Comparison of ENCODE assay signal across 8 cellular contexts in the genomic region with DNA sequence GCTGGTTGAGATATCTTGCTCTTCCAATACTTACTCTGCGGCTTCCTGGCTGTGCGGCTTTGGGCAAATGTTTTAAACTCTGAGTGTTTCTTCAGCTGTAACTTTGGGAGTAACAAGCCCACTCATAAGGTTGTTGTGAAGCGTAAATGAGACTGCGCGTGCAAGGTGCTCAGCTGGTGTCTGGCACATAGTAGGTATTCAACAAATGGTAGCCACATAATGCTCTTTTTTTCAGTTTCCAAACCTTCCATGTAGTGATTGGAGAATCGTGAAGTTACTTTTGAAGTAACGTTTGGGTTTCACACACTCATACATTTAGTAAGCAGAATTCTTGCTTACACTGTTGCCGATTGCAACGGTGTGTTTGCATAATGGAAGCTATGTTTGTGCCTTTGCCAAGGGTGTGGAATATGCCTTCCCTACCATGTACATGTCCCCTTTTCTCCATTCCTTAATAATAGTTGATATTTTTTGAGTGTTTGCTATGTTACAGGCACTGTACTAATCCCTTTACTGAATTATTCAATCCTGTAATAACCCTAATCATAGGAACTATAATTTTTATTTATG. TPM values are rescaled to one million over a fixed set of nuclear protein-coding genes. Genes with fewer than 3 reads are reported as not detected.
DNase-seq lines count a peak whose midpoint lies in the region; ATAC-seq and TF ChIP-seq lines count a peak whose summit lies in the region.

No MANE protein-coding gene starts in this region.

- peak overlapping the region; percentile 60 for H3K4me2 ChIP-seq in mesenchymal stem cell (ENCODE audit: low read length, poor library complexity, severe bottlenecking)

- no peak overlapping the region for H4K8ac ChIP-seq in mesenchymal stem cell (ENCODE audit: low read length)

- H3K4me1 Mint-ChIP-seq in brain, result peaks cover 10% of the 10 kb centered on the region

- H3K4me3 Mint-ChIP-seq in brain, result peak overlapping the region; percentile 90 to 99 (median 95)

- no peaks in the 10 kb centered on the region for H3K36me3 Mint-ChIP-seq in brain

- ATAC-seq in HG02798 (IDR thresholded peaks at IDR 0.05; ENCODE audit: poor library complexity, unreplicated experiment) (no peak), GM21528 (IDR thresholded peaks at IDR 0.05; ENCODE audit: low FRiP score, unreplicated experiment) (no peak), GM19395 (IDR thresholded peaks at IDR 0.05; ENCODE audit: unreplicated experiment) (no peak)

- H3K36me3 ChIP-seq in right atrium auricular region (no peaks in the 10 kb centered on the region), mesenchymal stem cell (ENCODE audit: control insufficient read depth in 1 of 2, insufficient read depth in 2 of 2, low read depth in 1 of 2, low read length in 2 of 2) (no peaks in the 10 kb centered on the region), vagina (no peaks in the 10 kb centered on the region)

- H3K4me1 ChIP-seq in right atrium auricular region (peaks cover 0 to 29% of the 10 kb centered on the region in 2 donors), mesenchymal stem cell (ENCODE audit: control insufficient read depth, insufficient read depth, low read depth, low read length) (no peaks in the 10 kb centered on the region), vagina (peaks cover 17% of the 10 kb centered on the region)

- no peaks in the 10 kb centered on the region for H3K27me3 ChIP-seq in right atrium auricular region
- peaks cover 3 to 9% of the 10 kb centered on the region in 2 experiments for H3K27me3 ChIP-seq in mesenchymal stem cell (ENCODE audit: control insufficient read depth in 1 of 2, insufficient read depth in 1 of 2, low read length in 2 of 2)
- H3K27me3 ChIP-seq in vagina, result no peaks in the 10 kb centered on the region

- DNase-seq in right atrium auricular region (ENCODE audit: low spot score), result no peak
- no peak for DNase-seq in cardiac septum (ENCODE audit: low spot score)
- DNase-seq in mesenchymal stem cell, result no peak
- DNase-seq in vagina (ENCODE audit: extremely low spot score in 2 of 2), result no peak

- H3K23ac ChIP-seq in mesenchymal stem cell (ENCODE audit: low read length in 2 of 2), result no peak overlapping the region

- H3K18ac ChIP-seq in mesenchymal stem cell (ENCODE audit: low read depth in 1 of 2, low read length in 2 of 2), result no peak overlapping the region

- intact Hi-C loops in cardiac septum (cut with DNase I), result loop anchor here (2.0 to 5.0 kb wide), 5 partner anchors 40 to 385 kb away; partner anchors contain the start of gene TMEM11
- intact Hi-C loops in vagina (cut with DNase I), result loop anchor here (10.0 kb wide), 4 partner anchors 87 to 387 kb away; partner anchors contain the start of genes MAP2K3 and TMEM11

- H4K91ac ChIP-seq in mesenchymal stem cell (ENCODE audit: low read length), result no peak overlapping the region

- no peak overlapping the region for H2BK5ac ChIP-seq in mesenchymal stem cell (ENCODE audit: low read depth, low read length, poor library complexity, severe bottlenecking)

- H3K4me3 ChIP-seq in right atrium auricular region, result peak overlapping the region; percentile 78 to 92
- H3K4me3 ChIP-seq in mesenchymal stem cell (ENCODE audit: insufficient read depth in 1 of 2, low read depth in 1 of 2, low read length in 2 of 2), result peak overlapping the region; percentile 76 to 97
- H3K4me3 ChIP-seq in vagina, result peak overlapping the region; percentile 62 to 98

- TF ChIP-seq CTCF in right atrium auricular region (IDR thresholded peaks at IDR 0.05) (no peak), brain (conservative IDR thresholded peaks at IDR 0.05) (no peak), vagina (IDR thresholded peaks at IDR 0.05) (no peak)

- peaks cover 0 to 11% (median 4%) of the 10 kb centered on the region in 5 experiments for H3K9me3 Mint-ChIP-seq in brain

- peaks cover 8% of the 10 kb centered on the region for H3K27me3 Mint-ChIP-seq in brain

- peak overlapping the region; percentile 71 to 96 (median 91) for H3K27ac Mint-ChIP-seq in brain

- 22% methylated on average over 7 of the region's 9 CpGs for WGBS in mesenchymal stem cell

- H3K9ac ChIP-seq in mesenchymal stem cell (ENCODE audit: low read length), result peak overlapping the region; percentile 94

- H2BK120ac ChIP-seq in mesenchymal stem cell (ENCODE audit: low read depth, low read length), result no peak overlapping the region

- H3K27ac ChIP-seq in right atrium auricular region, result peak overlapping the region; percentile 94 to 95
- no peak overlapping the region for H3K27ac ChIP-seq in mesenchymal stem cell (ENCODE audit: low read length, poor library complexity, severe bottlenecking)
- H3K27ac ChIP-seq in vagina, result peak overlapping the region; percentile 93

- TF ChIP-seq POLR2A in vagina (IDR thresholded peaks at IDR 0.05), result no peak

- H3K79me1 ChIP-seq in mesenchymal stem cell (replicated peaks; ENCODE audit: low read length, poor library complexity, severe bottlenecking), result peaks cover 16% of the 10 kb centered on the region

- H3K14ac ChIP-seq in mesenchymal stem cell (ENCODE audit: low read length in 2 of 2), result no peak overlapping the region

- H3K9me3 ChIP-seq in right atrium auricular region (no peaks in the 10 kb centered on the region), mesenchymal stem cell (ENCODE audit: control insufficient read depth, low read length) (no peaks in the 10 kb centered on the region), vagina (no peaks in the 10 kb centered on the region)

- no peak overlapping the region for H2AK5ac ChIP-seq in mesenchymal stem cell (ENCODE audit: low read length, severe bottlenecking)

- peak overlapping the region in 1 of 2 experiments; percentile 57 for H3K4ac ChIP-seq in mesenchymal stem cell (ENCODE audit: low read depth in 1 of 2, low read length in 2 of 2)

- H2BK12ac ChIP-seq in mesenchymal stem cell (ENCODE audit: low read length in 2 of 2), result no peak overlapping the region

- H2AFZ ChIP-seq in mesenchymal stem cell (ENCODE audit: low read depth, low read length), result peak overlapping the region; percentile 85

- no peak overlapping the region for H2BK15ac ChIP-seq in mesenchymal stem cell (ENCODE audit: low read depth, poor library complexity, severe bottlenecking)

RNA-seq across cellular contexts. Expression of gene DHRS7B, which starts 0.8 kb away (rescaled TPM):
- total RNA-seq in right atrium auricular region, result 10 to 100 TPM; 35.8 to 45.3 TPM
- total RNA-seq in cardiac septum, result 37.4 TPM
- 24.3 TPM for polyA plus RNA-seq in brain (ENCODE audit: insufficient read depth, low read depth, low replicate concordance)
- polyA plus RNA-seq in mesenchymal stem cell (2013, experiment 1 of 2), result 16.8 TPM
- 18.0 TPM for polyA plus RNA-seq in mesenchymal stem cell (2013, experiment 2 of 2)
- total RNA-seq in vagina, result 31.7 TPM
